ENCODE assay signal across 11 cellular contexts in genomic region chr10:102240467-102241036, GRCh38. TPM values are rescaled to one million over a fixed set of nuclear protein-coding genes. Genes with fewer than 3 reads are reported as not detected.
DNase-seq lines count a peak whose midpoint lies in the region; ATAC-seq, FAIRE-seq and TF ChIP-seq lines count a peak whose summit lies in the region.
"Had no signal": no experiment of that assay in that cellular context is flagged by ENCODE, and none has a peak within 500 bp of the region (broad histone marks: within the 10 kb centered on the region; RNA-seq: fewer than 3 reads in every experiment).

No MANE protein-coding gene starts in this region.

- intact Hi-C loops in upper lobe of right lung (cut with DNase I) = no loop called here

- H3K27me3 ChIP-seq in H1 (replicated peaks in 1 of 4; ENCODE audit: control insufficient read depth in 3 of 4, extremely low read depth in 1 of 4, insufficient read depth in 3 of 4, low read length in 3 of 4) (peaks cover 48 to 78% (median 68%) of the 10 kb centered on the region in 4 experiments), muscle layer of duodenum (ENCODE audit: low read depth, low read length) (no peaks in the 10 kb centered on the region), upper lobe of right lung (peaks cover 18% of the 10 kb centered on the region)

- POLR2A ChIA-PET in H1 (lab: Charles Lee; ENCODE audit: partially characterized antibody) = interaction anchor here (0.6 to 2.1 kb wide), 4 partner anchors 10 to 112 kb away, joined by 3 to 15 read pairs (median 3); no protein-coding TSS in a partner anchor

- no peak overlapping the region for H4K5ac ChIP-seq in H1 (ENCODE audit: insufficient read length, low read depth, low read length)

- no peak overlapping the region for H2BK20ac ChIP-seq in H1 (ENCODE audit: low read length)

- no peak overlapping the region for H2BK15ac ChIP-seq in H1 (ENCODE audit: low read length)

- H3K23ac ChIP-seq in H1 (ENCODE audit: insufficient read length) = no peak overlapping the region

- no peaks in the 10 kb centered on the region for H3K79me2 ChIP-seq in H1 (ENCODE audit: control insufficient read depth in 1 of 2, insufficient read depth in 2 of 2, low read length in 2 of 2)

- H2BK12ac ChIP-seq in H1 (ENCODE audit: low read depth, low read length) = no peak overlapping the region

- no peak overlapping the region for H2AK5ac ChIP-seq in H1 (ENCODE audit: low read depth, low read length)

- H3K27ac ChIP-seq in H1 (ENCODE audit: low read depth, low read length) (no peak overlapping the region), muscle layer of duodenum (ENCODE audit: low read length) (no peak overlapping the region), upper lobe of right lung (no peak overlapping the region)

- no peak overlapping the region for H2AFZ ChIP-seq in H1 (ENCODE audit: low read length)

- H3K4me1 ChIP-seq in H1 (replicated peaks in 1 of 4; ENCODE audit: control insufficient read depth in 3 of 4, insufficient read depth in 4 of 4, low read length in 3 of 4) = peaks cover 0 to 17% (median 7%) of the 10 kb centered on the region in 4 experiments
- H3K4me1 ChIP-seq in muscle layer of duodenum (ENCODE audit: control insufficient read depth in 1 of 2, insufficient read depth in 2 of 2, low read length in 2 of 2) = peaks cover 5 to 27% of the 10 kb centered on the region in 2 donors
- peaks cover 26% of the 10 kb centered on the region for H3K4me1 ChIP-seq in upper lobe of right lung

- H3K4me2 ChIP-seq in H1 (ENCODE audit: insufficient read depth in 1 of 2, low read depth in 2 of 2, low read length in 2 of 2) = peak overlapping the region; percentile 84 to 91

- no peak overlapping the region for H3K9ac ChIP-seq in H1 (replicated peaks in 1 of 4; ENCODE audit: extremely low read depth in 1 of 4, low read depth in 3 of 4, low read length in 3 of 4)

- no peak overlapping the region for H4K8ac ChIP-seq in H1 (ENCODE audit: extremely low read depth, insufficient read depth, low read length)

- TF ChIP-seq CTCF in H1 (IDR thresholded peaks at IDR 0.05; ENCODE audit: control extremely low read depth in 1 of 3, insufficient read depth in 1 of 3, low read depth in 1 of 3, low read length in 3 of 3) (no peak), upper lobe of right lung (IDR thresholded peaks at IDR 0.05) (no peak)

- TF ChIP-seq EP300 in H1 (IDR thresholded peaks at IDR 0.05; ENCODE audit: borderline replicate concordance in 1 of 2, low read depth in 2 of 2, low read length in 2 of 2) = no peak

- H3K36me3 ChIP-seq in H1 (ENCODE audit: control insufficient read depth in 2 of 4, insufficient read depth in 4 of 4, low read length in 3 of 4) (no peaks in the 10 kb centered on the region; a peak in 1 of 8 replicates), muscle layer of duodenum (ENCODE audit: control insufficient read depth in 1 of 2, insufficient read depth in 2 of 2, low read length in 2 of 2) (peaks cover 0 to 2% of the 10 kb centered on the region in 2 donors), upper lobe of right lung (no peaks in the 10 kb centered on the region)
- H3K36me3 ChIP-seq: HAP-1 had no signal

- no peak overlapping the region for H4K91ac ChIP-seq in H1 (replicated peaks; ENCODE audit: insufficient read length, low read length)

- H2BK120ac ChIP-seq in H1 (replicated peaks; ENCODE audit: low read depth, low read length) = no peak overlapping the region

- TF ChIP-seq RAD21 in H1 (IDR thresholded peaks at IDR 0.05 in 1 of 2, conservative IDR thresholded peaks at IDR 0.05 in 1 of 2; ENCODE audit: low read depth in 2 of 2, low read length in 2 of 2) = no peak

- no peak overlapping the region for H2BK5ac ChIP-seq in H1 (ENCODE audit: low read depth, low read length)

- no peak for ATAC-seq in activated naive CD4-positive, alpha-beta T cell treated with anti-CD3 and anti-CD28 coated beads, Interleukin-2, amount 50 U/mL, for 72 hours
- no peak for ATAC-seq in upper lobe of right lung
- ATAC-seq in GM19351 (IDR thresholded peaks at IDR 0.05; ENCODE audit: unreplicated experiment) = no peak
- no peak for ATAC-seq in GM19324 (IDR thresholded peaks at IDR 0.05; ENCODE audit: low FRiP score, unreplicated experiment)

- WGBS in H1 (ENCODE audit: extremely low coverage in 1 of 2, insufficient coverage in 1 of 2, insufficient read length in 1 of 2, insufficient replicate concordance in 2 of 2, low coverage in 1 of 2, low lambda C conversion rate in 2 of 2, missing lambda C conversion rate in 1 of 2), 2 experiments = 31% methylated on average over 35 of the region's 40 CpGs; no CpG with 5 or more reads in 1 of the 2 experiments

- peaks cover 12% of the 10 kb centered on the region for H3K23me2 ChIP-seq in H1 (ENCODE audit: low read depth, low read length)

- H3K56ac ChIP-seq in H1 (replicated peaks; ENCODE audit: insufficient read length, low read depth, low read length) = no peak overlapping the region

- H3K27ac Mint-ChIP-seq in activated naive CD4-positive, alpha-beta T cell treated with anti-CD3 and anti-CD28 coated beads, Interleukin-2, amount 10 ng/mL, durations not matched to agents 7 days and 5 days = no peak overlapping the region
- H3K27ac Mint-ChIP-seq in activated naive CD4-positive, alpha-beta T cell treated with anti-CD3 and anti-CD28 coated beads, Interleukin-2, amount 50 U/mL, for 72 hours = no peak overlapping the region

- CTCF ChIA-PET in activated naive CD4-positive, alpha-beta T cell treated with anti-CD3 and anti-CD28 coated beads, Interleukin-2, amount 10 ng/mL, durations not matched to agents 7 days and 5 days (lab: Charles Lee) = interaction anchor here (1.8 to 17.6 kb wide), 3 partner anchors 8 to 110 kb away, joined by 6 to 693 read pairs (median 9); no protein-coding TSS in a partner anchor
- CTCF ChIA-PET in H1 (lab: Charles Lee; ENCODE audit: partially characterized antibody) = interaction anchor here (0.6 to 24.6 kb wide), 12 partner anchors 7 to 327 kb away, joined by 3 to 862 read pairs (median 4); no protein-coding TSS in a partner anchor

- H3K4me1 Mint-ChIP-seq in activated naive CD4-positive, alpha-beta T cell treated with anti-CD3 and anti-CD28 coated beads, Interleukin-2, amount 10 ng/mL, durations not matched to agents 7 days and 5 days = peaks cover 30% of the 10 kb centered on the region

- H3K27me3 Mint-ChIP-seq in activated naive CD4-positive, alpha-beta T cell treated with anti-CD3 and anti-CD28 coated beads, Interleukin-2, amount 10 ng/mL, durations not matched to agents 7 days and 5 days = peaks cover 73% of the 10 kb centered on the region

- DNase-seq in activated naive CD4-positive, alpha-beta T cell treated with anti-CD3 and anti-CD28 coated beads, Interleukin-2, amount 10 ng/mL, durations not matched to agents 7 days and 5 days = no peak
- DNase-seq in activated naive CD4-positive, alpha-beta T cell treated with anti-CD3 and anti-CD28 coated beads, Interleukin-2, amount 50 U/mL, for 72 hours (ENCODE audit: low spot score in 2 of 2) = no peak
- no peak for DNase-seq in H1 (ENCODE audit: low read depth in 1 of 2, low spot score in 2 of 2)
- no peak for DNase-seq in upper lobe of right lung
- DNase-seq in HTR-8/SVneo (ENCODE audit: insufficient read length, low spot score) = no peak
- DNase-seq: activated CD4-positive, alpha-beta T cell treated with anti-CD3 and anti-CD28 coated beads for 1 hour; NCI-H2029 had no signal

- no peaks in the 10 kb centered on the region for H3K36me3 Mint-ChIP-seq in activated naive CD4-positive, alpha-beta T cell treated with anti-CD3 and anti-CD28 coated beads, Interleukin-2, amount 10 ng/mL, durations not matched to agents 7 days and 5 days
- H3K36me3 Mint-ChIP-seq in activated naive CD4-positive, alpha-beta T cell treated with anti-CD3 and anti-CD28 coated beads, Interleukin-2, amount 50 U/mL, for 72 hours = peaks cover 0 to 10% of the 10 kb centered on the region in 2 donors

- peaks cover 0 to 11% of the 10 kb centered on the region in 2 experiments for H4K20me1 ChIP-seq in H1 (replicated peaks in 1 of 2; ENCODE audit: control insufficient read depth in 1 of 2, insufficient read depth in 2 of 2, low read length in 2 of 2)

- H3K4ac ChIP-seq in H1 (replicated peaks; ENCODE audit: insufficient read length, low read depth, low read length) = no peak overlapping the region

- H3K4me3 Mint-ChIP-seq in activated naive CD4-positive, alpha-beta T cell treated with anti-CD3 and anti-CD28 coated beads, Interleukin-2, amount 10 ng/mL, durations not matched to agents 7 days and 5 days = peak overlapping the region; percentile 46

- H3K4me3 ChIP-seq in H1 (ENCODE audit: extremely low read depth in 1 of 4, insufficient read depth in 2 of 4, low read depth in 3 of 4, low read length in 4 of 4) (peak overlapping the region; percentile 33 to 64 (median 56)), muscle layer of duodenum (ENCODE audit: low read depth in 1 of 2, low read length in 2 of 2) (peak overlapping the region; percentile 72 to 79), upper lobe of right lung (peak overlapping the region; percentile 63)

- no peak for FAIRE-seq in H1 (lab: Jason Lieb, UNC)
- FAIRE-seq in HTR-8/SVneo (lab: Jason Lieb, UNC) = no peak

- no peaks in the 10 kb centered on the region for H3K79me1 ChIP-seq in H1 (ENCODE audit: low read depth, low read length)

- H3K9me3 Mint-ChIP-seq in activated naive CD4-positive, alpha-beta T cell treated with anti-CD3 and anti-CD28 coated beads, Interleukin-2, amount 10 ng/mL, durations not matched to agents 7 days and 5 days = no peaks in the 10 kb centered on the region
- H3K9me3 Mint-ChIP-seq in activated naive CD4-positive, alpha-beta T cell treated with anti-CD3 and anti-CD28 coated beads, Interleukin-2, amount 50 U/mL, for 72 hours = no peaks in the 10 kb centered on the region

- no peak overlapping the region for H3K14ac ChIP-seq in H1 (ENCODE audit: insufficient read length)

- H3K18ac ChIP-seq in H1 (ENCODE audit: extremely low read depth, low read length) = no peak overlapping the region

- no peak for TF ChIP-seq POLR2A in H1 (IDR thresholded peaks at IDR 0.05; ENCODE audit: control extremely low read depth in 1 of 2, low read depth in 2 of 2, low read length in 2 of 2)

- H3K9me3 ChIP-seq in H1 (ENCODE audit: insufficient read depth in 2 of 2, low read depth in 1 of 2, low read length in 1 of 2) (no peaks in the 10 kb centered on the region), muscle layer of duodenum (ENCODE audit: control insufficient read depth in 1 of 2, low read length in 2 of 2) (no peaks in the 10 kb centered on the region), upper lobe of right lung (no peaks in the 10 kb centered on the region)
- H3K9me3 ChIP-seq: HAP-1 had no signal

RNA-seq across cellular contexts. Expression of gene PITX3, which starts 0.8 kb away (rescaled TPM):
- total RNA-seq in activated naive CD4-positive, alpha-beta T cell treated with anti-CD3 and anti-CD28 coated beads, Interleukin-2, amount 50 U/mL, for 72 hours = not detected
- total RNA-seq in H1 (2021; fragmentation: NEBNext Ultra II Directional; extraction: Animal tissue kit (Norgen Biotek cat#: 25700)) = 0.41 and 0.54 TPM in 2 replicates
- 0.18 and 0.22 TPM in 2 replicates for polyA plus RNA-seq in H1 (2011; rRNA removed)
- 0.18 TPM for polyA plus RNA-seq in H1 (2011; cell fraction: cytosol; rRNA removed)
- polyA plus RNA-seq in H1 (2011; cell fraction: nucleus; rRNA removed) = 0.09 TPM
- 0.11 to 0.21 TPM (median 0.17 TPM) in 3 of 4 replicates, not detected in the other for polyA plus RNA-seq in H1 (2012, experiment 1 of 2)
- not detected for polyA plus RNA-seq in H1 (2012, experiment 2 of 2)
- 0.24 TPM for polyA plus RNA-seq in H1 (2013, experiment 1 of 2)
- polyA plus RNA-seq in H1 (2013, experiment 2 of 2) = 0.20 TPM
- polyA minus RNA-seq in H1 (2011; rRNA and poly(A)+ RNA removed) = not detected in 2 replicates
- not detected for polyA minus RNA-seq in H1 (2011; cell fraction: cytosol; rRNA and poly(A)+ RNA removed)
- not detected for polyA minus RNA-seq in H1 (2011; cell fraction: nucleus; rRNA and poly(A)+ RNA removed)
- total RNA-seq in upper lobe of right lung = not detected

RNA-seq across cellular contexts. Expression of gene GBF1, which starts 4.8 kb away (rescaled TPM):
- 10 to 100 TPM; 32.1 to 44.2 TPM for total RNA-seq in activated naive CD4-positive, alpha-beta T cell treated with anti-CD3 and anti-CD28 coated beads, Interleukin-2, amount 50 U/mL, for 72 hours
- 24.4 and 25.5 TPM in 2 replicates for total RNA-seq in H1 (2021; fragmentation: NEBNext Ultra II Directional; extraction: Animal tissue kit (Norgen Biotek cat#: 25700))
- 11.0 and 16.3 TPM in 2 replicates for polyA plus RNA-seq in H1 (2011; rRNA removed)
- 9.0 TPM for polyA plus RNA-seq in H1 (2011; cell fraction: cytosol; rRNA removed)
- polyA plus RNA-seq in H1 (2011; cell fraction: nucleus; rRNA removed) = 29.0 TPM
- polyA plus RNA-seq in H1 (2012, experiment 1 of 2) = 18.5 to 21.7 TPM (median 19.9 TPM) in 4 replicates
- 8.4 TPM for polyA plus RNA-seq in H1 (2012, experiment 2 of 2)
- 11.0 TPM for polyA plus RNA-seq in H1 (2013, experiment 1 of 2)
- 9.6 TPM for polyA plus RNA-seq in H1 (2013, experiment 2 of 2)
- polyA minus RNA-seq in H1 (2011; rRNA and poly(A)+ RNA removed) = 39.8 and 41.2 TPM in 2 replicates
- polyA minus RNA-seq in H1 (2011; cell fraction: cytosol; rRNA and poly(A)+ RNA removed) = 21.5 TPM
- polyA minus RNA-seq in H1 (2011; cell fraction: nucleus; rRNA and poly(A)+ RNA removed) = 26.0 TPM
- 38.5 TPM for total RNA-seq in upper lobe of right lung

RNA-seq across cellular contexts. Expression of gene ELOVL3, which starts 14.5 kb away (rescaled TPM):
- under 1 TPM in 1 of 2 donors, not detected in 1; 0.50 TPM for total RNA-seq in activated naive CD4-positive, alpha-beta T cell treated with anti-CD3 and anti-CD28 coated beads, Interleukin-2, amount 50 U/mL, for 72 hours
- total RNA-seq in H1 (2021; fragmentation: NEBNext Ultra II Directional; extraction: Animal tissue kit (Norgen Biotek cat#: 25700)) = 0.31 TPM in 1 of 2 replicates, not detected in the other
- polyA plus RNA-seq in H1 (2011; rRNA removed) = 0.19 and 0.27 TPM in 2 replicates
- polyA plus RNA-seq in H1 (2011; cell fraction: cytosol; rRNA removed) = 0.30 TPM
- polyA plus RNA-seq in H1 (2011; cell fraction: nucleus; rRNA removed) = 0.13 TPM
- 0.13 to 0.27 TPM (median 0.19 TPM) in 3 of 4 replicates, not detected in the other for polyA plus RNA-seq in H1 (2012, experiment 1 of 2)
- not detected for polyA plus RNA-seq in H1 (2012, experiment 2 of 2)
- 0.22 TPM for polyA plus RNA-seq in H1 (2013, experiment 1 of 2)
- polyA plus RNA-seq in H1 (2013, experiment 2 of 2) = 0.22 TPM
- 0.32 TPM in 1 of 2 replicates, not detected in the other for polyA minus RNA-seq in H1 (2011; rRNA and poly(A)+ RNA removed)
- not detected for polyA minus RNA-seq in H1 (2011; cell fraction: cytosol; rRNA and poly(A)+ RNA removed)
- 0.60 TPM for polyA minus RNA-seq in H1 (2011; cell fraction: nucleus; rRNA and poly(A)+ RNA removed)
- 0.87 TPM for total RNA-seq in upper lobe of right lung
